In the genomic region with DNA sequence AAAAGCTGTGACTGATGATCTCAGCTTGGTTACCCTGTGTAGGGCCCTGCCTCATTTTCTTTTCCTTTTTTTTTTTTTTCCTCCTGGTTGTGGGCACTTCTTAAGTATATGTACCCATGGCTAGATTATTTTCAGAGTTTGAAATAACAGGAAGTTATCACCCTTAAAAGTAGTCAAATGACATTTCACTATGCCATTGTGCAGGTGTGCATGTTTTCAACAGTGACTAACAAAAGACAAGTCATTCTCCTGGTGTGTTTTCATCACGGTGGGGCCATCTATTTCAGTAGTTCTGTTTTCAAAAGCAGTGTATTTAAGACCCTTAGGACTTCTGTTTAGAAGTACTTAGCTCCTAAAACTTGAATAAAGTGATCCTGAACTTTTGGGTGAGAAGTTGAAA, we compare ENCODE assay signal across 2 cellular contexts.
TF ChIP-seq lines count a peak whose summit lies in the region.

No MANE protein-coding gene starts in this region.

TF ChIP-seq in WTC11, 78 proteins besides CTCF, POLR2A, EP300 and RAD21:
- TF ChIP-seq MXD4 (CRISPR knock-in tag; IDR thresholded peaks at IDR 0.05; ENCODE audit: borderline replicate concordance) (no peak), SMAD4 (CRISPR knock-in tag; IDR thresholded peaks at IDR 0.05) (no peak), CBFB (CRISPR knock-in tag; IDR thresholded peaks at IDR 0.05; ENCODE audit: low read depth) (no peak), MYBL2 (CRISPR knock-in tag; IDR thresholded peaks at IDR 0.05) (no peak)

TF ChIP-seq in GM23338, 12 proteins besides CTCF, POLR2A, EP300 and RAD21:
- TF ChIP-seq, protein P1, sequence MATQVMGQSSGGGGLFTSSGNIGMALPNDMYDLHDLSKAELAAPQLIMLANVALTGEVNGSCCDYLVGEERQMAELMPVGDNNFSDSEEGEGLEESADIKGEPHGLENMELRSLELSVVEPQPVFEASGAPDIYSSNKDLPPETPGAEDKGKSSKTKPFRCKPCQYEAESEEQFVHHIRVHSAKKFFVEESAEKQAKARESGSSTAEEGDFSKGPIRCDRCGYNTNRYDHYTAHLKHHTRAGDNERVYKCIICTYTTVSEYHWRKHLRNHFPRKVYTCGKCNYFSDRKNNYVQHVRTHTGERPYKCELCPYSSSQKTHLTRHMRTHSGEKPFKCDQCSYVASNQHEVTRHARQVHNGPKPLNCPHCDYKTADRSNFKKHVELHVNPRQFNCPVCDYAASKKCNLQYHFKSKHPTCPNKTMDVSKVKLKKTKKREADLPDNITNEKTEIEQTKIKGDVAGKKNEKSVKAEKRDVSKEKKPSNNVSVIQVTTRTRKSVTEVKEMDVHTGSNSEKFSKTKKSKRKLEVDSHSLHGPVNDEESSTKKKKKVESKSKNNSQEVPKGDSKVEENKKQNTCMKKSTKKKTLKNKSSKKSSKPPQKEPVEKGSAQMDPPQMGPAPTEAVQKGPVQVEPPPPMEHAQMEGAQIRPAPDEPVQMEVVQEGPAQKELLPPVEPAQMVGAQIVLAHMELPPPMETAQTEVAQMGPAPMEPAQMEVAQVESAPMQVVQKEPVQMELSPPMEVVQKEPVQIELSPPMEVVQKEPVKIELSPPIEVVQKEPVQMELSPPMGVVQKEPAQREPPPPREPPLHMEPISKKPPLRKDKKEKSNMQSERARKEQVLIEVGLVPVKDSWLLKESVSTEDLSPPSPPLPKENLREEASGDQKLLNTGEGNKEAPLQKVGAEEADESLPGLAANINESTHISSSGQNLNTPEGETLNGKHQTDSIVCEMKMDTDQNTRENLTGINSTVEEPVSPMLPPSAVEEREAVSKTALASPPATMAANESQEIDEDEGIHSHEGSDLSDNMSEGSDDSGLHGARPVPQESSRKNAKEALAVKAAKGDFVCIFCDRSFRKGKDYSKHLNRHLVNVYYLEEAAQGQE (IDR thresholded peaks at IDR 0.05; ENCODE audit: unreplicated experiment), result no peak
- TF ChIP-seq ZNF331 (CRISPR knock-in tag; IDR thresholded peaks at IDR 0.05; ENCODE audit: low read depth), result no peak
- TF ChIP-seq, protein P2, sequence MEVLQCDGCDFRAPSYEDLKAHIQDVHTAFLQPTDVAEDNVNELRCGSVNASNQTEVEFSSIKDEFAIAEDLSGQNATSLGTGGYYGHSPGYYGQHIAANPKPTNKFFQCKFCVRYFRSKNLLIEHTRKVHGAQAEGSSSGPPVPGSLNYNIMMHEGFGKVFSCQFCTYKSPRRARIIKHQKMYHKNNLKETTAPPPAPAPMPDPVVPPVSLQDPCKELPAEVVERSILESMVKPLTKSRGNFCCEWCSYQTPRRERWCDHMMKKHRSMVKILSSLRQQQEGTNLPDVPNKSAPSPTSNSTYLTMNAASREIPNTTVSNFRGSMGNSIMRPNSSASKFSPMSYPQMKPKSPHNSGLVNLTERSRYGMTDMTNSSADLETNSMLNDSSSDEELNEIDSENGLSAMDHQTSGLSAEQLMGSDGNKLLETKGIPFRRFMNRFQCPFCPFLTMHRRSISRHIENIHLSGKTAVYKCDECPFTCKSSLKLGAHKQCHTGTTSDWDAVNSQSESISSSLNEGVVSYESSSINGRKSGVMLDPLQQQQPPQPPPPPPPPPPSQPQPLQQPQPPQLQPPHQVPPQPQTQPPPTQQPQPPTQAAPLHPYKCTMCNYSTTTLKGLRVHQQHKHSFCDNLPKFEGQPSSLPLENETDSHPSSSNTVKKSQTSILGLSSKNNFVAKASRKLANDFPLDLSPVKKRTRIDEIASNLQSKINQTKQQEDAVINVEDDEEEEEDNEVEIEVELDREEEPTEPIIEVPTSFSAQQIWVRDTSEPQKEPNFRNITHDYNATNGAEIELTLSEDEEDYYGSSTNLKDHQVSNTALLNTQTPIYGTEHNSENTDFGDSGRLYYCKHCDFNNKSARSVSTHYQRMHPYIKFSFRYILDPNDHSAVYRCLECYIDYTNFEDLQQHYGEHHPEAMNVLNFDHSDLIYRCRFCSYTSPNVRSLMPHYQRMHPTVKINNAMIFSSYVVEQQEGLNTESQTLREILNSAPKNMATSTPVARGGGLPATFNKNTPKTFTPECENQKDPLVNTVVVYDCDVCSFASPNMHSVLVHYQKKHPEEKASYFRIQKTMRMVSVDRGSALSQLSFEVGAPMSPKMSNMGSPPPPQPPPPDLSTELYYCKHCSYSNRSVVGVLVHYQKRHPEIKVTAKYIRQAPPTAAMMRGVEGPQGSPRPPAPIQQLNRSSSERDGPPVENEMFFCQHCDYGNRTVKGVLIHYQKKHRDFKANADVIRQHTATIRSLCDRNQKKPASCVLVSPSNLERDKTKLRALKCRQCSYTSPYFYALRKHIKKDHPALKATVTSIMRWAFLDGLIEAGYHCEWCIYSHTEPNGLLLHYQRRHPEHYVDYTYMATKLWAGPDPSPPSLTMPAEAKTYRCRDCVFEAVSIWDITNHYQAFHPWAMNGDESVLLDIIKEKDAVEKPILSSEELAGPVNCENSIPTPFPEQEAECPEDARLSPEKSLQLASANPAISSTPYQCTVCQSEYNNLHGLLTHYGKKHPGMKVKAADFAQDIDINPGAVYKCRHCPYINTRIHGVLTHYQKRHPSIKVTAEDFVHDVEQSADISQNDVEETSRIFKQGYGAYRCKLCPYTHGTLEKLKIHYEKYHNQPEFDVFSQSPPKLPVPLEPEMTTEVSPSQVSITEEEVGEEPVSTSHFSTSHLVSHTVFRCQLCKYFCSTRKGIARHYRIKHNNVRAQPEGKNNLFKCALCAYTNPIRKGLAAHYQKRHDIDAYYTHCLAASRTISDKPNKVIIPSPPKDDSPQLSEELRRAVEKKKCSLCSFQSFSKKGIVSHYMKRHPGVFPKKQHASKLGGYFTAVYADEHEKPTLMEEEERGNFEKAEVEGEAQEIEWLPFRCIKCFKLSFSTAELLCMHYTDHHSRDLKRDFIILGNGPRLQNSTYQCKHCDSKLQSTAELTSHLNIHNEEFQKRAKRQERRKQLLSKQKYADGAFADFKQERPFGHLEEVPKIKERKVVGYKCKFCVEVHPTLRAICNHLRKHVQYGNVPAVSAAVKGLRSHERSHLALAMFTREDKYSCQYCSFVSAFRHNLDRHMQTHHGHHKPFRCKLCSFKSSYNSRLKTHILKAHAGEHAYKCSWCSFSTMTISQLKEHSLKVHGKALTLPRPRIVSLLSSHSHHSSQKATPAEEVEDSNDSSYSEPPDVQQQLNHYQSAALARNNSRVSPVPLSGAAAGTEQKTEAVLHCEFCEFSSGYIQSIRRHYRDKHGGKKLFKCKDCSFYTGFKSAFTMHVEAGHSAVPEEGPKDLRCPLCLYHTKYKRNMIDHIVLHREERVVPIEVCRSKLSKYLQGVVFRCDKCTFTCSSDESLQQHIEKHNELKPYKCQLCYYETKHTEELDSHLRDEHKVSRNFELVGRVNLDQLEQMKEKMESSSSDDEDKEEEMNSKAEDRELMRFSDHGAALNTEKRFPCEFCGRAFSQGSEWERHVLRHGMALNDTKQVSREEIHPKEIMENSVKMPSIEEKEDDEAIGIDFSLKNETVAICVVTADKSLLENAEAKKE (CRISPR knock-in tag; IDR thresholded peaks at IDR 0.05), result no peak
- no peak for TF ChIP-seq ZNF114 (CRISPR knock-in tag; IDR thresholded peaks at IDR 0.05)
- no peak for TF ChIP-seq ETS1 (IDR thresholded peaks at IDR 0.05)
- no peak for TF ChIP-seq EZH2phosphoT487 (IDR thresholded peaks at IDR 0.05; ENCODE audit: unreplicated experiment)
- TF ChIP-seq CREB1 (CRISPR knock-in tag; IDR thresholded peaks at IDR 0.05; ENCODE audit: low read depth), result no peak
- no peak for TF ChIP-seq EZH2 (IDR thresholded peaks at IDR 0.05; ENCODE audit: low read depth, unreplicated experiment)
- TF ChIP-seq STAT1 (IDR thresholded peaks at IDR 0.05; ENCODE audit: unreplicated experiment), result no peak
- no peak for TF ChIP-seq NANOG (IDR thresholded peaks at IDR 0.05; ENCODE audit: borderline replicate concordance)
- TF ChIP-seq JUNB (IDR thresholded peaks at IDR 0.05; ENCODE audit: unreplicated experiment), result no peak
- no peak for TF ChIP-seq POLR2AphosphoS5 (IDR thresholded peaks at IDR 0.05; ENCODE audit: low read depth)
